ENCODE assay signal across 1 cellular context in the genomic region with DNA sequence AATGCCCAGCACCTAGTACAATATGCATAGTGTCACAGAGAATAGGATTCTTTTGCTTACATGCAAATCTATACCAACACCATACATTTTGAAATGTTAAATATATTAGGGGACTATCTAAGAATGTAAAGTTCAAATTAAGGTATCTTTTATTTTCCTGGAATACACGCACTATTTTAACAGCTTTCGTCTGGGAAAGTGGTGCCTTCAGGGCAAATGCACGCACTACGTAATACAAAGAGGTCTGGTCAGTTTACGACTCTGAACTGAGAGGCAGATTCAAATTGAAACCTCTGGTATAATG.
TF ChIP-seq lines count a peak whose summit lies in the region.

No MANE protein-coding gene starts in this region.

TF ChIP-seq in HCT116, 20 proteins besides CTCF, POLR2A, EP300 and RAD21 (continued from another document):
- TF ChIP-seq POLR2AphosphoS5 (IDR thresholded peaks at IDR 0.05; ENCODE audit: low read depth, low read length) (no peak), TCF7L2 (IDR thresholded peaks at IDR 0.05; ENCODE audit: borderline replicate concordance, extremely low read depth, insufficient read depth, insufficient read length) (no peak), YY1 (IDR thresholded peaks at IDR 0.05; ENCODE audit: extremely low read depth, insufficient replicate concordance, low read depth, low read length) (no peak), SP1 (IDR thresholded peaks at IDR 0.05; ENCODE audit: low read depth) (no peak), SIN3A (IDR thresholded peaks at IDR 0.05; ENCODE audit: low read depth) (no peak), EGR1 (IDR thresholded peaks at IDR 0.05; ENCODE audit: low read depth) (no peak), CEBPB (IDR thresholded peaks at IDR 0.05; ENCODE audit: low read depth) (no peak)
- TF ChIP-seq, protein P1, sequence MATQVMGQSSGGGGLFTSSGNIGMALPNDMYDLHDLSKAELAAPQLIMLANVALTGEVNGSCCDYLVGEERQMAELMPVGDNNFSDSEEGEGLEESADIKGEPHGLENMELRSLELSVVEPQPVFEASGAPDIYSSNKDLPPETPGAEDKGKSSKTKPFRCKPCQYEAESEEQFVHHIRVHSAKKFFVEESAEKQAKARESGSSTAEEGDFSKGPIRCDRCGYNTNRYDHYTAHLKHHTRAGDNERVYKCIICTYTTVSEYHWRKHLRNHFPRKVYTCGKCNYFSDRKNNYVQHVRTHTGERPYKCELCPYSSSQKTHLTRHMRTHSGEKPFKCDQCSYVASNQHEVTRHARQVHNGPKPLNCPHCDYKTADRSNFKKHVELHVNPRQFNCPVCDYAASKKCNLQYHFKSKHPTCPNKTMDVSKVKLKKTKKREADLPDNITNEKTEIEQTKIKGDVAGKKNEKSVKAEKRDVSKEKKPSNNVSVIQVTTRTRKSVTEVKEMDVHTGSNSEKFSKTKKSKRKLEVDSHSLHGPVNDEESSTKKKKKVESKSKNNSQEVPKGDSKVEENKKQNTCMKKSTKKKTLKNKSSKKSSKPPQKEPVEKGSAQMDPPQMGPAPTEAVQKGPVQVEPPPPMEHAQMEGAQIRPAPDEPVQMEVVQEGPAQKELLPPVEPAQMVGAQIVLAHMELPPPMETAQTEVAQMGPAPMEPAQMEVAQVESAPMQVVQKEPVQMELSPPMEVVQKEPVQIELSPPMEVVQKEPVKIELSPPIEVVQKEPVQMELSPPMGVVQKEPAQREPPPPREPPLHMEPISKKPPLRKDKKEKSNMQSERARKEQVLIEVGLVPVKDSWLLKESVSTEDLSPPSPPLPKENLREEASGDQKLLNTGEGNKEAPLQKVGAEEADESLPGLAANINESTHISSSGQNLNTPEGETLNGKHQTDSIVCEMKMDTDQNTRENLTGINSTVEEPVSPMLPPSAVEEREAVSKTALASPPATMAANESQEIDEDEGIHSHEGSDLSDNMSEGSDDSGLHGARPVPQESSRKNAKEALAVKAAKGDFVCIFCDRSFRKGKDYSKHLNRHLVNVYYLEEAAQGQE (IDR thresholded peaks at IDR 0.05; ENCODE audit: low read depth), result no peak
- TF ChIP-seq, protein P2, sequence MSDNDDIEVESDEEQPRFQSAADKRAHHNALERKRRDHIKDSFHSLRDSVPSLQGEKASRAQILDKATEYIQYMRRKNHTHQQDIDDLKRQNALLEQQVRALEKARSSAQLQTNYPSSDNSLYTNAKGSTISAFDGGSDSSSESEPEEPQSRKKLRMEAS (IDR thresholded peaks at IDR 0.05), result no peak
